Comparison of ENCODE assay signal across 8 cellular contexts in genomic region chr11:118152552-118153471, GRCh38. TPM values are rescaled to one million over a fixed set of nuclear protein-coding genes. Genes with fewer than 3 reads are reported as not detected.
DNase-seq lines count a peak whose midpoint lies in the region; ATAC-seq and TF ChIP-seq lines count a peak whose summit lies in the region.

SCN4B (minus strand) TSS chr11:118152823; CDS start chr11:118152673, 150 bp downstream.

- H3K9me3 ChIP-seq in body of pancreas (no peaks in the 10 kb centered on the region), hepatocyte (ENCODE audit: low read depth) (no peaks in the 10 kb centered on the region), psoas muscle (no peaks in the 10 kb centered on the region)

- H2AFZ ChIP-seq in hepatocyte, result peak within 1 kb of the TSS; percentile 66

- intact Hi-C loops in body of pancreas (cut with DNase I) (no loop called here), psoas muscle (cut with DNase I) (no loop called here)

- no peaks in the 10 kb centered on the region for H3K9me2 ChIP-seq in hepatocyte (replicated peaks; ENCODE audit: insufficient read depth)

- TF ChIP-seq CTCF in body of pancreas (IDR thresholded peaks at IDR 0.05) (no peak), hepatocyte (IDR thresholded peaks at IDR 0.05; ENCODE audit: poor library complexity) (no peak), psoas muscle (IDR thresholded peaks at IDR 0.05) (no peak)

- H3K36me3 ChIP-seq in body of pancreas (replicated peaks in 1 of 2; ENCODE audit: insufficient read depth in 1 of 2, low read depth in 2 of 2) (no peaks in the 10 kb centered on the region), hepatocyte (replicated peaks; ENCODE audit: insufficient read depth, low read depth) (no peaks in the 10 kb centered on the region), psoas muscle (ENCODE audit: insufficient read depth in 1 of 2, low read depth in 1 of 2) (no peaks in the 10 kb centered on the region)

- H3K4me3 ChIP-seq in body of pancreas (no peak within 1 kb of the TSS), hepatocyte (peak within 1 kb of the TSS; percentile 63), psoas muscle (peak within 1 kb of the TSS; percentile 70)

- H3K27ac ChIP-seq in body of pancreas, result no peak within 1 kb of the TSS
- no peak within 1 kb of the TSS for H3K27ac ChIP-seq in hepatocyte
- H3K27ac ChIP-seq in psoas muscle, result peak within 1 kb of the TSS; percentile 48

- WGBS in body of pancreas, 2 donors, result 1 to 3% methylated on average over 34 to 86 of the region's 88 CpGs
- WGBS in hepatocyte (ENCODE audit: low lambda C conversion rate, missing lambda C conversion rate), result under 1% methylated on average over 44 of the region's 88 CpGs
- 1 to 4% (median 1%) methylated on average over 55 to 87 of the region's 88 CpGs for WGBS in psoas muscle, 3 donors

- no peaks in the 10 kb centered on the region for H4K20me1 ChIP-seq in hepatocyte (ENCODE audit: insufficient read depth, poor library complexity, severe bottlenecking)

- no peaks in the 10 kb centered on the region for H3K79me2 ChIP-seq in hepatocyte

- H3K27me3 ChIP-seq in body of pancreas (peaks cover 0 to 5% of the 10 kb centered on the region in 2 donors), hepatocyte (peaks cover 90% of the 10 kb centered on the region), psoas muscle (ENCODE audit: insufficient read depth in 3 of 3, low read length in 2 of 3) (peaks cover 0 to 20% (median 0%) of the 10 kb centered on the region in 3 donors)

- H3K4me1 ChIP-seq in body of pancreas, result peaks cover 16% of the 10 kb centered on the region
- H3K4me1 ChIP-seq in hepatocyte (ENCODE audit: insufficient read depth), result peaks cover 27% of the 10 kb centered on the region
- H3K4me1 ChIP-seq in psoas muscle, result peaks cover 18% of the 10 kb centered on the region

- ATAC-seq in body of pancreas, result peak; percentile 83
- ATAC-seq in psoas muscle, result peak; percentile 73 to 78 (median 75)
- no peak for ATAC-seq in GM18517 (IDR thresholded peaks at IDR 0.05; ENCODE audit: unreplicated experiment)
- no peak for ATAC-seq in HG03457 (IDR thresholded peaks at IDR 0.05; ENCODE audit: unreplicated experiment)

- peak within 1 kb of the TSS; percentile 99 for H3K4me2 ChIP-seq in hepatocyte

- DNase-seq in SIG-M5 treated with dmso at 0.1 percent for 504 hours (lab: John Stamatoyannopoulos, UW; ENCODE audit: unreplicated experiment), result peak; percentile 12
- DNase-seq in SIG-M5 (lab: John Stamatoyannopoulos, UW), result no peak
- DNase-seq in NCI-H345 treated with DMSO at 0.1 percent for 48 hours (lab: John Stamatoyannopoulos, UW; ENCODE audit: unreplicated experiment), result peak; percentile 12
- peak; percentile 50 to 71 (median 66) for DNase-seq in body of pancreas
- DNase-seq in hepatocyte (ENCODE audit: low spot score), result peak; percentile 88
- peak; percentile 63 to 79 for DNase-seq in psoas muscle

- TF ChIP-seq POLR2A in body of pancreas (IDR thresholded peaks at IDR 0.05), result no peak

RNA-seq across cellular contexts. Expression of gene SCN4B, which starts in this region (rescaled TPM):
- 1 to 10 TPM in 1 of 2 donors, under 1 TPM in 1; 0.33 to 1.6 TPM for total RNA-seq in body of pancreas
- 0.57 and 1.0 TPM in 2 replicates for total RNA-seq in hepatocyte
- 0.55 and 1.1 TPM in 2 replicates for polyA plus RNA-seq in hepatocyte
- 10 to 100 TPM in 1 of 4 donors, 1 to 10 TPM in 3; 5.1 to 15.1 (median 7.8) TPM for total RNA-seq in psoas muscle
- 1 to 10 TPM; 3.6 to 6.3 (median 4.1) TPM for polyA plus RNA-seq in psoas muscle

Comparison
In these comparisons a context has a peak if more than half of its experiments do, and no peak if none do; other contexts are left out.
1. ATAC-seq: peak in body of pancreas (single experiment) and psoas muscle (4 of 4); none in GM18517 (single experiment) and HG03457 (single experiment).
2. H3K4me3 ChIP-seq: peak in hepatocyte (single experiment) and psoas muscle (single experiment); none in body of pancreas (0 of 2).